In genomic region chr17:56833812-56834379, GRCh38 we compare ENCODE assay signal across 8 cellular contexts. TPM values are rescaled to one million over a fixed set of nuclear protein-coding genes. Genes with fewer than 3 reads are reported as not detected.
A peak's percentile ranks its signal among the peaks of the same experiment; 100 is the strongest.
DNase-seq lines count a peak whose midpoint lies in the region; ATAC-seq and TF ChIP-seq lines count a peak whose summit lies in the region.

C17orf67 (minus strand) TSS chr17:56833920; CDS start chr17:56815810, 18,110 bp downstream.
DGKE (plus strand) TSS chr17:56834151; CDS start chr17:56834796, 645 bp downstream.

- intact Hi-C loops in heart right ventricle (cut with DNase I): loop anchor here in 2 of 10 donors (1.0 to 5.0 kb wide), 2 partner anchors 78 to 80 kb away; partner anchors contain the start of gene TRIM25 (in 2 of the 2)
- intact Hi-C loops in posterior vena cava (cut with DNase I): loop anchor here in 1 of 2 donors (5.0 kb wide), 1 partner anchor 108 kb away; no protein-coding TSS in a partner anchor
- intact Hi-C loops in upper lobe of right lung (cut with DNase I): no loop called here

- ATAC-seq in HG02759 (IDR thresholded peaks at IDR 0.05; ENCODE audit: unreplicated experiment): peak; percentile 79
- ATAC-seq in heart right ventricle: peak; percentile 98 to 99 (median 99)
- peak; percentile 99 for ATAC-seq in upper lobe of right lung

- H3K27me3 ChIP-seq in heart right ventricle: no peaks in the 10 kb centered on the region
- H3K27me3 ChIP-seq in upper lobe of right lung: no peaks in the 10 kb centered on the region

- DNase-seq in NCI-H1105 treated with DMSO at 0.1 percent for 48 hours (lab: John Stamatoyannopoulos, UW): peak; percentile 83
- peak; percentile 92 for DNase-seq in SW480 (ENCODE audit: low spot score)
- DNase-seq in heart right ventricle: peak; percentile 98 to 99
- DNase-seq in posterior vena cava (ENCODE audit: low spot score): peak; percentile 99
- peak; percentile 99 for DNase-seq in upper lobe of right lung

- H3K4me1 ChIP-seq in heart right ventricle (peaks cover 3 to 61% (median 21%) of the 10 kb centered on the region in 9 donors), upper lobe of right lung (peaks cover 24% of the 10 kb centered on the region)

- TF ChIP-seq CTCF in GM12875 (IDR thresholded peaks at IDR 0.05; ENCODE audit: borderline replicate concordance, insufficient read depth, low read depth, low read length) (no peak), heart right ventricle (IDR thresholded peaks at IDR 0.05) (no peak), upper lobe of right lung (IDR thresholded peaks at IDR 0.05) (no peak)

- WGBS in adipose tissue, 3 donors: 0 to 1% (median 1%) methylated on average over 41 to 65 of the region's 65 CpGs
- WGBS in heart right ventricle, 2 donors: 1% methylated on average over 59 to 65 of the region's 65 CpGs

- H3K4me3 ChIP-seq in GM12875 (ENCODE audit: low read depth, low read length): peak within 1 kb of the TSS; percentile 91
- peak within 1 kb of the TSS; percentile 61 to 94 (median 76) for H3K4me3 ChIP-seq in heart right ventricle
- H3K4me3 ChIP-seq in upper lobe of right lung: peak within 1 kb of the TSS; percentile 81

- H3K27ac ChIP-seq in adipose tissue (ENCODE audit: low read depth, low read length) (peak within 1 kb of the TSS; percentile 9), heart right ventricle (peak within 1 kb of the TSS; percentile 71 to 91 (median 88)), upper lobe of right lung (peak within 1 kb of the TSS; percentile 81)

- H3K36me3 ChIP-seq in heart right ventricle (peaks cover 0 to 8% (median 0%) of the 10 kb centered on the region in 9 donors), upper lobe of right lung (no peaks in the 10 kb centered on the region)

- H3K9me3 ChIP-seq in heart right ventricle (no peaks in the 10 kb centered on the region), upper lobe of right lung (no peaks in the 10 kb centered on the region)

RNA-seq across cellular contexts. Expression of gene C17orf67, which starts in this region (rescaled TPM):
- polyA plus RNA-seq in adipose tissue: under 1 TPM; 0.34 to 0.45 (median 0.39) TPM
- total RNA-seq in heart right ventricle: 1 to 10 TPM in 3 of 10 donors, under 1 TPM in 7; 0.23 to 1.5 (median 0.91) TPM
- 1 to 10 TPM in 1 of 2 donors, under 1 TPM in 1; 0.25 to 2.2 TPM for polyA plus RNA-seq in heart right ventricle
- total RNA-seq in posterior vena cava: 1 to 10 TPM; 2.1 to 2.7 TPM
- total RNA-seq in upper lobe of right lung: 3.8 TPM

RNA-seq across cellular contexts. Expression of gene DGKE, which starts in this region (rescaled TPM):
- polyA plus RNA-seq in adipose tissue: 1 to 10 TPM; 1.4 to 2.1 (median 1.6) TPM
- total RNA-seq in heart right ventricle: 1 to 10 TPM; 2.0 to 5.3 (median 2.7) TPM
- 1 to 10 TPM in 1 of 2 donors, under 1 TPM in 1; 0.71 to 3.1 TPM for polyA plus RNA-seq in heart right ventricle
- total RNA-seq in posterior vena cava: 1 to 10 TPM; 7.6 to 9.8 TPM
- 10.4 TPM for total RNA-seq in upper lobe of right lung

Comparison
In these comparisons a context has a peak if more than half of its experiments do, and no peak if none do; other contexts are left out.
1. Peak in every context shown above with its lines: DNase-seq, ATAC-seq, H3K4me3 ChIP-seq and H3K27ac ChIP-seq.
2. H3K27ac ChIP-seq: peak in every context shown above with its lines; median percentile 88 in heart right ventricle; 81 in upper lobe of right lung; 9 in adipose tissue.